ENCODE assay signal across 1 cellular context in the genomic region with DNA sequence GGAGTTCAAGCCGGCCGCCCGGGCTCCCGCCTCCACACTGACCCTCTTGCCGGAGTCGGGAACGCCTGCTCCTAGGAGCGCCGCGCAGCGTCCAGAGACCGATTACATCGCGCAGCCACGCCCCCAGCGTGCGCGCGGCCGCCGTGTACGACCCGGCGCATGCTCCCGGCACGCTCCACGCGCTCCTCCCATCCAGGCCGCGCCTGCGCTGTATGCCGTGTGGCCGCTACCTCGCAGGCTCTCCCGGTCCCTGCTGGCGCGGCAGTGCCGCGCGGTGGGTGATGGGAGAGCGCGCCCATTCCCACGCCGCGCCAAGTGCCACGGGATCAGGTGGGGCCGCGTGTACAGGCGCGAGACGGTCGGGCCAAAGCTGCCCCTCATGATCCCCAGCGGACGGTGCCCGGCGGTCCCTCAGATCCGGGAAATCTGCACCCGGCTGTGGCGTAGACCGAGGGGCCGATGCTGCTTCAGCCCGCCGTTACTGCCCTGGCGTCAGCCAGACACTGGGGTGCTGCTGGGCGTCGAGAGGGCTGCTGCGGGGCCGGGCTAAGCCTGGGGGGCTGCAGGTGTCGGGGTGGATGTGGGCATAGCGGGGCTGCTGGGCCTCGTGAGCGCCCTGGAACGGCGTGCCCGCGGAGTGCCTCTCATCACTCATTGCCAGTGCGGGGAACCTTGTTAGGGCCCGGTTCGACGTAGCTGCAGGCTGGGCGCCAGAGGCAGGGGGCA.
TF ChIP-seq lines count a peak whose summit lies in the region.

A gene with protein sequence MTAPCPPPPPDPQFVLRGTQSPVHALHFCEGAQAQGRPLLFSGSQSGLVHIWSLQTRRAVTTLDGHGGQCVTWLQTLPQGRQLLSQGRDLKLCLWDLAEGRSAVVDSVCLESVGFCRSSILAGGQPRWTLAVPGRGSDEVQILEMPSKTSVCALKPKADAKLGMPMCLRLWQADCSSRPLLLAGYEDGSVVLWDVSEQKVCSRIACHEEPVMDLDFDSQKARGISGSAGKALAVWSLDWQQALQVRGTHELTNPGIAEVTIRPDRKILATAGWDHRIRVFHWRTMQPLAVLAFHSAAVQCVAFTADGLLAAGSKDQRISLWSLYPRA (minus strand): TSS at position 97 of the 726 bp plus-strand sequence. CDS start 33,519 bp downstream, outside the sequence.
A gene with protein sequence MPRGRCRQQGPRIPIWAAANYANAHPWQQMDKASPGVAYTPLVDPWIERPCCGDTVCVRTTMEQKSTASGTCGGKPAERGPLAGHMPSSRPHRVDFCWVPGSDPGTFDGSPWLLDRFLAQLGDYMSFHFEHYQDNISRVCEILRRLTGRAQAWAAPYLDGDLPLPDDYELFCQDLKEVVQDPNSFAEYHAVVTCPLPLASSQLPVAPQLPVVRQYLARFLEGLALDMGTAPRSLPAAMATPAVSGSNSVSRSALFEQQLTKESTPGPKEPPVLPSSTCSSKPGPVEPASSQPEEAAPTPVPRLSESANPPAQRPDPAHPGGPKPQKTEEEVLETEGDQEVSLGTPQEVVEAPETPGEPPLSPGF (minus strand): TSS at position 97 of the 726 bp plus-strand sequence. CDS start 2,613 bp downstream, outside the sequence.

TF ChIP-seq in K562, 482 proteins besides CTCF, POLR2A, EP300 and RAD21 (continued from another document and continues in another):
- TF ChIP-seq, protein P1, sequence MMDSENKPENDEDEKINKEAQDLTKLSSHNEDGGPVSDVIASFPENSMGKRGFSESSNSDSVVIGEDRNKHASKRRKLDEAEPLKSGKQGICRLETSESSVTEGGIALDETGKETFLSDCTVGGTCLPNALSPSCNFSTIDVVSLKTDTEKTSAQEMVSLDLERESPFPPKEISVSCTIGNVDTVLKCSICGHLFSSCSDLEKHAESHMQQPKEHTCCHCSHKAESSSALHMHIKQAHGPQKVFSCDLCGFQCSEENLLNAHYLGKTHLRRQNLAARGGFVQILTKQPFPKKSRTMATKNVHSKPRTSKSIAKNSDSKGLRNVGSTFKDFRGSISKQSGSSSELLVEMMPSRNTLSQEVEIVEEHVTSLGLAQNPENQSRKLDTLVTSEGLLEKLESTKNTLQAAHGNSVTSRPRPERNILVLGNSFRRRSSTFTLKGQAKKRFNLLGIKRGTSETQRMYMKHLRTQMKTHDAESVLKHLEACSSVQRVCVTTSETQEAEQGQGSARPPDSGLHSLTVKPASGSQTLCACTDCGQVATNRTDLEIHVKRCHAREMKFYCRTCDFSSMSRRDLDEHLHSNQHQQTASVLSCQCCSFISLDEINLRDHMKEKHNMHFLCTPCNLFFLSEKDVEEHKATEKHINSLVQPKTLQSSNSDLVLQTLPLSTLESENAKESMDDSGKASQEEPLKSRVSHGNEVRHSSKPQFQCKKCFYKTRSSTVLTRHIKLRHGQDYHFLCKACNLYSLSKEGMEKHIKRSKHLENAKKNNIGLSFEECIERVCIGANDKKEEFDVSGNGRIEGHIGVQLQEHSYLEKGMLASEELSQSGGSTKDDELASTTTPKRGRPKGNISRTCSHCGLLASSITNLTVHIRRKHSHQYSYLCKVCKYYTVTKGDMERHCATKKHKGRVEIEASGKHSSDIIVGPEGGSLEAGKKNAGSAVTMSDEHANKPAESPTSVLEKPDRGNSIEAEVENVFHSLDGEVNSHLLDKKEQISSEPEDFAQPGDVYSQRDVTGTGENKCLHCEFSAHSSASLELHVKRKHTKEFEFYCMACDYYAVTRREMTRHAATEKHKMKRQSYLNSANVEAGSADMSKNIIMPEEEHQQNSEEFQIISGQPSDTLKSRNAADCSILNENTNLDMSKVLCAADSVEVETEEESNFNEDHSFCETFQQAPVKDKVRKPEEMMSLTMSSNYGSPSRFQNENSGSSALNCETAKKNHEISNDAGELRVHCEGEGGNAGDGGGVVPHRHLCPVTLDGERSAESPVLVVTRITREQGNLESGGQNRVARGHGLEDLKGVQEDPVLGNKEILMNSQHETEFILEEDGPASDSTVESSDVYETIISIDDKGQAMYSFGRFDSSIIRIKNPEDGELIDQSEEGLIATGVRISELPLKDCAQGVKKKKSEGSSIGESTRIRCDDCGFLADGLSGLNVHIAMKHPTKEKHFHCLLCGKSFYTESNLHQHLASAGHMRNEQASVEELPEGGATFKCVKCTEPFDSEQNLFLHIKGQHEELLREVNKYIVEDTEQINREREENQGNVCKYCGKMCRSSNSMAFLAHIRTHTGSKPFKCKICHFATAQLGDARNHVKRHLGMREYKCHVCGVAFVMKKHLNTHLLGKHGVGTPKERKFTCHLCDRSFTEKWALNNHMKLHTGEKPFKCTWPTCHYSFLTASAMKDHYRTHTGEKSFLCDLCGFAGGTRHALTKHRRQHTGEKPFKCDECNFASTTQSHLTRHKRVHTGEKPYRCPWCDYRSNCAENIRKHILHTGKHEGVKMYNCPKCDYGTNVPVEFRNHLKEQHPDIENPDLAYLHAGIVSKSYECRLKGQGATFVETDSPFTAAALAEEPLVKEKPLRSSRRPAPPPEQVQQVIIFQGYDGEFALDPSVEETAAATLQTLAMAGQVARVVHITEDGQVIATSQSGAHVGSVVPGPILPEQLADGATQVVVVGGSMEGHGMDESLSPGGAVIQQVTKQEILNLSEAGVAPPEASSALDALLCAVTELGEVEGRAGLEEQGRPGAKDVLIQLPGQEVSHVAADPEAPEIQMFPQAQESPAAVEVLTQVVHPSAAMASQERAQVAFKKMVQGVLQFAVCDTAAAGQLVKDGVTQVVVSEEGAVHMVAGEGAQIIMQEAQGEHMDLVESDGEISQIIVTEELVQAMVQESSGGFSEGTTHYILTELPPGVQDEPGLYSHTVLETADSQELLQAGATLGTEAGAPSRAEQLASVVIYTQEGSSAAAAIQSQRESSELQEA (IDR thresholded peaks at IDR 0.05; ENCODE audit: low read depth): no peak
- TF ChIP-seq STAT5A (IDR thresholded peaks at IDR 0.05; ENCODE audit: borderline replicate concordance, low read length) (no peak), KLF6 (CRISPR knock-in tag; IDR thresholded peaks at IDR 0.05; ENCODE audit: borderline replicate concordance) (peak; percentile 39; the same call in 1 of the 2 replicates), HDAC8 (tag; IDR thresholded peaks at IDR 0.05) (peak; percentile 96), TSC22D4 (tag; IDR thresholded peaks at IDR 0.05) (no peak), NFE2 (IDR thresholded peaks at IDR 0.05; ENCODE audit: low read depth) (no peak), MXI1 (IDR thresholded peaks at IDR 0.05; ENCODE audit: low read depth, low read length) (peak; percentile 96), ZBTB1 (CRISPR knock-in tag; IDR thresholded peaks at IDR 0.05; ENCODE audit: borderline replicate concordance, low read depth) (no peak), ZBTB7A (IDR thresholded peaks at IDR 0.05; ENCODE audit: borderline replicate concordance, control insufficient read depth, low read depth, low read length) (no peak), MEF2A (IDR thresholded peaks at IDR 0.05; ENCODE audit: control insufficient read depth, low read depth, low read length) (no peak), ARID2 (IDR thresholded peaks at IDR 0.05) (no peak), BMI1 (IDR thresholded peaks at IDR 0.05; ENCODE audit: low read length) (no peak), GTF2A2 (tag; IDR thresholded peaks at IDR 0.05) (peak; percentile 64), NBN (IDR thresholded peaks at IDR 0.05; ENCODE audit: low read depth) (no peak), YY1 (IDR thresholded peaks at IDR 0.05; ENCODE audit: borderline replicate concordance in 1 of 3, control insufficient read depth in 1 of 3, extremely low read depth in 1 of 3, insufficient read depth in 3 of 3, insufficient read length in 1 of 3, insufficient replicate concordance in 2 of 3, low read depth in 1 of 3, low read length in 2 of 3) (peak in 1 of 3 experiments; percentile 88), ZFPM2 (CRISPR knock-in tag; IDR thresholded peaks at IDR 0.05) (peak; percentile 94), KAT2B (IDR thresholded peaks at IDR 0.05; ENCODE audit: low read depth, low read length) (peak; percentile 54), SMAD1 (IDR thresholded peaks at IDR 0.05; ENCODE audit: low read depth, low read length, partially characterized antibody) (peak; percentile 92), PHTF2 (CRISPR knock-in tag; IDR thresholded peaks at IDR 0.05) (no peak), TAL1 (IDR thresholded peaks at IDR 0.05) (no peak), SUPT5H (IDR thresholded peaks at IDR 0.05) (no peak), ZFP36 (IDR thresholded peaks at IDR 0.05; ENCODE audit: low read depth, low read length, partially characterized antibody) (peak; percentile 31), NELFE (IDR thresholded peaks at IDR 0.05; ENCODE audit: insufficient read depth, insufficient read length) (no peak), KLF1 (tag; IDR thresholded peaks at IDR 0.05) (peak; percentile 55; the same call in 1 of the 2 replicates), SAFB2 (IDR thresholded peaks at IDR 0.05; ENCODE audit: borderline replicate concordance, low read depth, low read length, severe bottlenecking) (no peak), JUN (IDR thresholded peaks at IDR 0.05; ENCODE audit: borderline replicate concordance, low read depth, low read length) (peak; percentile 90), JUN (CRISPR knock-in tag; IDR thresholded peaks at IDR 0.05; ENCODE audit: borderline replicate concordance) (no peak), BCOR (IDR thresholded peaks at IDR 0.05) (no peak), SMARCE1 (IDR thresholded peaks at IDR 0.05) (no peak), ELF1 (tag; IDR thresholded peaks at IDR 0.05) (no peak), ZNF79 (CRISPR knock-in tag; IDR thresholded peaks at IDR 0.05; ENCODE audit: low read depth) (0 out of 2 replicates have a peak, but pooled peaks have one; percentile 5), MYC (IDR thresholded peaks at IDR 0.05; ENCODE audit: low read depth, low read length) (peak; percentile 100), MYC (CRISPR knock-in tag; IDR thresholded peaks at IDR 0.05; ENCODE audit: borderline replicate concordance, low read depth) (no peak), ZBTB8A (IDR thresholded peaks at IDR 0.05; ENCODE audit: partially characterized antibody) (no peak), ZNF583 (CRISPR knock-in tag; IDR thresholded peaks at IDR 0.05) (peak; percentile 12; the same call in 1 of the 2 replicates), ZNF830 (CRISPR knock-in tag; IDR thresholded peaks at IDR 0.05) (no peak)
- TF ChIP-seq, protein P2, sequence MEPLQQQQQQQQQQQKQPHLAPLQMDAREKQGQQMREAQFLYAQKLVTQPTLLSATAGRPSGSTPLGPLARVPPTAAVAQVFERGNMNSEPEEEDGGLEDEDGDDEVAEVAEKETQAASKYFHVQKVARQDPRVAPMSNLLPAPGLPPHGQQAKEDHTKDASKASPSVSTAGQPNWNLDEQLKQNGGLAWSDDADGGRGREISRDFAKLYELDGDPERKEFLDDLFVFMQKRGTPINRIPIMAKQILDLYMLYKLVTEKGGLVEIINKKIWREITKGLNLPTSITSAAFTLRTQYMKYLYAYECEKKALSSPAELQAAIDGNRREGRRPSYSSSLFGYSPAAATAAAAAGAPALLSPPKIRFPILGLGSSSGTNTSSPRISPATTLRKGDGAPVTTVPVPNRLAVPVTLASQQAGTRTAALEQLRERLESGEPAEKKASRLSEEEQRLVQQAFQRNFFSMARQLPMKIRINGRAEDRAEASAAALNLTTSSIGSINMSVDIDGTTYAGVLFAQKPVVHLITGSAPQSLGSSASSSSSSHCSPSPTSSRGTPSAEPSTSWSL (CRISPR knock-in tag; IDR thresholded peaks at IDR 0.05; ENCODE audit: borderline replicate concordance): peak; percentile 90
- TF ChIP-seq, protein P3, sequence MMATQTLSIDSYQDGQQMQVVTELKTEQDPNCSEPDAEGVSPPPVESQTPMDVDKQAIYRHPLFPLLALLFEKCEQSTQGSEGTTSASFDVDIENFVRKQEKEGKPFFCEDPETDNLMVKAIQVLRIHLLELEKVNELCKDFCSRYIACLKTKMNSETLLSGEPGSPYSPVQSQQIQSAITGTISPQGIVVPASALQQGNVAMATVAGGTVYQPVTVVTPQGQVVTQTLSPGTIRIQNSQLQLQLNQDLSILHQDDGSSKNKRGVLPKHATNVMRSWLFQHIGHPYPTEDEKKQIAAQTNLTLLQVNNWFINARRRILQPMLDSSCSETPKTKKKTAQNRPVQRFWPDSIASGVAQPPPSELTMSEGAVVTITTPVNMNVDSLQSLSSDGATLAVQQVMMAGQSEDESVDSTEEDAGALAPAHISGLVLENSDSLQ (IDR thresholded peaks at IDR 0.05): no peak
- TF ChIP-seq, protein P4, sequence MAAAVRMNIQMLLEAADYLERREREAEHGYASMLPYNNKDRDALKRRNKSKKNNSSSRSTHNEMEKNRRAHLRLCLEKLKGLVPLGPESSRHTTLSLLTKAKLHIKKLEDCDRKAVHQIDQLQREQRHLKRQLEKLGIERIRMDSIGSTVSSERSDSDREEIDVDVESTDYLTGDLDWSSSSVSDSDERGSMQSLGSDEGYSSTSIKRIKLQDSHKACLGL (CRISPR knock-in tag; IDR thresholded peaks at IDR 0.05; ENCODE audit: borderline replicate concordance, poor library complexity, severe bottlenecking): peak; percentile 61
- TF ChIP-seq, protein P5, sequence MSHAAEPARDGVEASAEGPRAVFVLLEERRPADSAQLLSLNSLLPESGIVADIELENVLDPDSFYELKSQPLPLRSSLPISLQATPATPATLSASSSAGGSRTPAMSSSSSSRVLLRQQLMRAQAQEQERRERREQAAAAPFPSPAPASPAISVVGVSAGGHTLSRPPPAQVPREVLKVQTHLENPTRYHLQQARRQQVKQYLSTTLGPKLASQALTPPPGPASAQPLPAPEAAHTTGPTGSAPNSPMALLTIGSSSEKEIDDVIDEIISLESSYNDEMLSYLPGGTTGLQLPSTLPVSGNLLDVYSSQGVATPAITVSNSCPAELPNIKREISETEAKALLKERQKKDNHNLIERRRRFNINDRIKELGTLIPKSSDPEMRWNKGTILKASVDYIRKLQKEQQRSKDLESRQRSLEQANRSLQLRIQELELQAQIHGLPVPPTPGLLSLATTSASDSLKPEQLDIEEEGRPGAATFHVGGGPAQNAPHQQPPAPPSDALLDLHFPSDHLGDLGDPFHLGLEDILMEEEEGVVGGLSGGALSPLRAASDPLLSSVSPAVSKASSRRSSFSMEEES (CRISPR knock-in tag; IDR thresholded peaks at IDR 0.05): no peak; the same call in 1 of the 2 replicates
- TF ChIP-seq, protein P6, sequence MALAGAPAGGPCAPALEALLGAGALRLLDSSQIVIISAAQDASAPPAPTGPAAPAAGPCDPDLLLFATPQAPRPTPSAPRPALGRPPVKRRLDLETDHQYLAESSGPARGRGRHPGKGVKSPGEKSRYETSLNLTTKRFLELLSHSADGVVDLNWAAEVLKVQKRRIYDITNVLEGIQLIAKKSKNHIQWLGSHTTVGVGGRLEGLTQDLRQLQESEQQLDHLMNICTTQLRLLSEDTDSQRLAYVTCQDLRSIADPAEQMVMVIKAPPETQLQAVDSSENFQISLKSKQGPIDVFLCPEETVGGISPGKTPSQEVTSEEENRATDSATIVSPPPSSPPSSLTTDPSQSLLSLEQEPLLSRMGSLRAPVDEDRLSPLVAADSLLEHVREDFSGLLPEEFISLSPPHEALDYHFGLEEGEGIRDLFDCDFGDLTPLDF (CRISPR knock-in tag; IDR thresholded peaks at IDR 0.05): peak; percentile 95
- TF ChIP-seq, protein P7, sequence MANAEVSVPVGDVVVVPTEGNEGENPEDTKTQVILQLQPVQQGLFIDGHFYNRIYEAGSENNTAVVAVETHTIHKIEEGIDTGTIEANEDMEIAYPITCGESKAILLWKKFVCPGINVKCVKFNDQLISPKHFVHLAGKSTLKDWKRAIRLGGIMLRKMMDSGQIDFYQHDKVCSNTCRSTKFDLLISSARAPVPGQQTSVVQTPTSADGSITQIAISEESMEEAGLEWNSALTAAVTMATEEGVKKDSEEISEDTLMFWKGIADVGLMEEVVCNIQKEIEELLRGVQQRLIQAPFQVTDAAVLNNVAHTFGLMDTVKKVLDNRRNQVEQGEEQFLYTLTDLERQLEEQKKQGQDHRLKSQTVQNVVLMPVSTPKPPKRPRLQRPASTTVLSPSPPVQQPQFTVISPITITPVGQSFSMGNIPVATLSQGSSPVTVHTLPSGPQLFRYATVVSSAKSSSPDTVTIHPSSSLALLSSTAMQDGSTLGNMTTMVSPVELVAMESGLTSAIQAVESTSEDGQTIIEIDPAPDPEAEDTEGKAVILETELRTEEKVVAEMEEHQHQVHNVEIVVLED (CRISPR knock-in tag; IDR thresholded peaks at IDR 0.05): peak; percentile 100
